15 cellular contexts compared by ENCODE assay signal in genomic region chr9:86460211-86461002, GRCh38.
DNase-seq lines count a peak whose midpoint lies in the region; ATAC-seq and TF ChIP-seq lines count a peak whose summit lies in the region.
"Had no signal": no experiment of that assay in that cellular context is flagged by ENCODE, and none has a peak within 500 bp of the region (broad histone marks: within the 10 kb centered on the region; RNA-seq: fewer than 3 reads in every experiment).

No MANE protein-coding gene starts in this region.

- no peak overlapping the region for H4K91ac ChIP-seq in IMR-90 (ENCODE audit: insufficient read depth, low read depth, low read length)

- ATAC-seq in IMR-90 (ENCODE audit: low read depth) (no peak), HG03378 (IDR thresholded peaks at IDR 0.05; ENCODE audit: unreplicated experiment) (no peak), HG02763 (IDR thresholded peaks at IDR 0.05; ENCODE audit: unreplicated experiment) (no peak), HG02610 (IDR thresholded peaks at IDR 0.05; ENCODE audit: unreplicated experiment) (no peak)

- no peaks in the 10 kb centered on the region for H4K20me1 ChIP-seq in IMR-90 (ENCODE audit: insufficient read depth, low read length)
- H4K20me1 ChIP-seq: BLaER1 had no signal

- no peaks in the 10 kb centered on the region for H3K9me3 ChIP-seq in IMR-90 (ENCODE audit: control insufficient read depth, insufficient read depth, low read length)
- no peaks in the 10 kb centered on the region for H3K9me3 ChIP-seq in uterus
- H3K9me3 ChIP-seq: BLaER1 had no signal

- TF ChIP-seq RAD21 in IMR-90 (IDR thresholded peaks at IDR 0.05; ENCODE audit: low read length), result no peak

- POLR2A ChIA-PET in IMR-90 (lab: Charles Lee; ENCODE audit: unreplicated experiment), result no interaction called here

- H2BK120ac ChIP-seq in IMR-90 (ENCODE audit: low read depth, low read length), result no peak overlapping the region

- H2AFZ ChIP-seq in IMR-90 (replicated peaks; ENCODE audit: low read length, poor library complexity), result no peak overlapping the region

- dilution Hi-C loops in IMR-90 (cut with HindIII; ENCODE audit: low sequenced_read_pairs, unreplicated experiment), result no loop called here

- H3K79me1 ChIP-seq in IMR-90 (ENCODE audit: low read depth in 1 of 2, low read length in 2 of 2), result no peaks in the 10 kb centered on the region

- WGBS in IMR-90 (ENCODE audit: extremely low coverage in 2 of 2, insufficient read length in 1 of 2), 2 experiments, result 90% methylated on average over 4 of the region's 11 CpGs; no CpG with 5 or more reads in 1 of the 2 experiments

- H3K27me3 ChIP-seq in IMR-90 (ENCODE audit: control insufficient read depth, insufficient read depth, low read length), result no peaks in the 10 kb centered on the region; the same call in 1 of the 2 replicates
- H3K27me3 ChIP-seq in uterus, result no peaks in the 10 kb centered on the region
- H3K27me3 ChIP-seq: BLaER1 had no signal

- no TSS peak for BruUV-seq in IMR-90 (replicated peaks; lab: Mats Ljungman, UMichigan)

- in situ Hi-C loops in IMR-90 (cut with MboI; ENCODE audit: low sequenced_read_pairs), result no loop called here

- intact Hi-C loops in IMR-90 (cut with micrococcal nuclease), result no loop called here
- intact Hi-C loops in uterus (cut with DNase I; ENCODE audit: low total_unique reads), result no loop called here

- H3K4ac ChIP-seq in IMR-90 (ENCODE audit: low read depth, low read length), result no peak overlapping the region

- peak; percentile 7 for DNase-seq in IMR-90
- peak; percentile 39 for DNase-seq in astrocyte of the hippocampus (ENCODE audit: low read depth, low spot score)
- peak; percentile 17 for DNase-seq in iris pigment epithelial cell (ENCODE audit: low read depth)
- DNase-seq in uterus, result no peak
- DNase-seq: CD8-positive, alpha-beta memory T cell; H7; NCI-H1436; NCI-H2081; NCI-H2227 treated with DMSO at 0.1 percent for 48 hours; NCI-H526; OCI-M1 had no signal

- H4K5ac ChIP-seq in IMR-90 (ENCODE audit: low read depth, low read length), result no peak overlapping the region

- H3K9ac ChIP-seq in IMR-90 (ENCODE audit: low read depth, low read length), result no peak overlapping the region
- H3K9ac ChIP-seq: BLaER1 had no signal

- no peak overlapping the region for H2AK5ac ChIP-seq in IMR-90 (ENCODE audit: low read depth, low read length)

- H2BK15ac ChIP-seq in IMR-90 (ENCODE audit: low read depth, low read length), result no peak overlapping the region

- no peak for TF ChIP-seq CTCF in IMR-90 (conservative IDR thresholded peaks at IDR 0.05; ENCODE audit: low read depth, low read length)
- TF ChIP-seq CTCF in uterus (IDR thresholded peaks at IDR 0.05), result no peak

- H3K4me1 ChIP-seq in IMR-90 (ENCODE audit: control insufficient read depth, insufficient read depth, low read length), result peaks cover 2% of the 10 kb centered on the region; the same call in 1 of the 2 replicates
- no peaks in the 10 kb centered on the region for H3K4me1 ChIP-seq in uterus
- H3K4me1 ChIP-seq: BLaER1 had no signal

- H3K56ac ChIP-seq in IMR-90 (ENCODE audit: extremely low read depth, insufficient read depth, low read length), result no peak overlapping the region

- H3K23ac ChIP-seq in IMR-90 (ENCODE audit: low read depth, low read length), result no peak overlapping the region

- no peaks in the 10 kb centered on the region for H3K9me1 ChIP-seq in IMR-90 (ENCODE audit: insufficient read depth, low read length)

- no peak overlapping the region for H2BK5ac ChIP-seq in IMR-90 (ENCODE audit: low read depth, low read length, poor library complexity, severe bottlenecking)

- no peak for TF ChIP-seq POLR2A in IMR-90 (IDR thresholded peaks at IDR 0.05; ENCODE audit: low read depth, low read length)
- no peak for TF ChIP-seq POLR2A in uterus (IDR thresholded peaks at IDR 0.05)

- no peak overlapping the region for H2BK20ac ChIP-seq in IMR-90 (ENCODE audit: low read depth, low read length)

- H3K18ac ChIP-seq in IMR-90 (ENCODE audit: low read depth, low read length), result no peak overlapping the region

- no peak overlapping the region for H3K27ac ChIP-seq in IMR-90 (ENCODE audit: insufficient read depth, low read length)
- H3K27ac ChIP-seq in uterus, result peak overlapping the region; percentile 30 to 32
- H3K27ac ChIP-seq: BLaER1 had no signal

- no peak overlapping the region for H2AK9ac ChIP-seq in IMR-90 (replicated peaks; ENCODE audit: low read depth, low read length, poor library complexity)

- H4K8ac ChIP-seq in IMR-90 (ENCODE audit: low read depth in 2 of 2, low read length in 2 of 2), result no peak overlapping the region

- H3K36me3 ChIP-seq in IMR-90 (ENCODE audit: control insufficient read depth, insufficient read depth, low read length) (no peaks in the 10 kb centered on the region), uterus (no peaks in the 10 kb centered on the region)
- H3K36me3 ChIP-seq: BLaER1 had no signal

- CTCF ChIA-PET in IMR-90 (lab: Yijun Ruan, JAX), result interaction anchor here (0.6 kb wide), 1 partner anchor 1402 kb away, joined by 3 read pairs; no protein-coding TSS in a partner anchor

- H3K4me2 ChIP-seq in IMR-90 (ENCODE audit: low read depth, low read length), result no peak overlapping the region
- H3K4me2 ChIP-seq: BLaER1 had no signal

- H3K14ac ChIP-seq in IMR-90 (replicated peaks; ENCODE audit: low read depth, low read length), result no peak overlapping the region

- H3K4me3 ChIP-seq in IMR-90 (ENCODE audit: insufficient read depth, low read depth, low read length) (no peak overlapping the region), uterus (no peak overlapping the region)
- H3K4me3 ChIP-seq: BLaER1 had no signal

TF ChIP-seq in IMR-90, 13 proteins besides CTCF, POLR2A, EP300 and RAD21:
- TF ChIP-seq ELK1 (IDR thresholded peaks at IDR 0.05; ENCODE audit: borderline replicate concordance, low read depth, low read length) (no peak), SMC3 (IDR thresholded peaks at IDR 0.05; ENCODE audit: low read depth, low read length) (no peak), MAFK (IDR thresholded peaks at IDR 0.05; ENCODE audit: low read depth, low read length) (no peak), MXI1 (IDR thresholded peaks at IDR 0.05; ENCODE audit: borderline replicate concordance, low read depth, low read length) (no peak), FOS (IDR thresholded peaks at IDR 0.05; ENCODE audit: low read depth, low read length) (no peak), MAZ (IDR thresholded peaks at IDR 0.05; ENCODE audit: borderline replicate concordance, low read depth, low read length) (no peak), CHD1 (IDR thresholded peaks at IDR 0.05; ENCODE audit: low read depth, low read length) (no peak), RCOR1 (IDR thresholded peaks at IDR 0.05; ENCODE audit: insufficient replicate concordance, low read length) (no peak), USF2 (IDR thresholded peaks at IDR 0.05; ENCODE audit: low read depth, low read length) (no peak), NFE2L2 (IDR thresholded peaks at IDR 0.05; ENCODE audit: low read depth, low read length) (no peak), BHLHE40 (IDR thresholded peaks at IDR 0.05; ENCODE audit: low read depth, low read length) (no peak), CEBPB (IDR thresholded peaks at IDR 0.05; ENCODE audit: low read depth, low read length) (no peak), RFX5 (IDR thresholded peaks at IDR 0.05; ENCODE audit: low read depth, low read length) (no peak)

Comparison
In these comparisons a context has a peak if more than half of its experiments do, and no peak if none do; other contexts are left out.
1. DNase-seq: peak in IMR-90 (single experiment), astrocyte of the hippocampus (single experiment) and iris pigment epithelial cell (single experiment); none in uterus (0 of 2).